Comparison of ENCODE assay signal across 1 cellular context in the genomic region with DNA sequence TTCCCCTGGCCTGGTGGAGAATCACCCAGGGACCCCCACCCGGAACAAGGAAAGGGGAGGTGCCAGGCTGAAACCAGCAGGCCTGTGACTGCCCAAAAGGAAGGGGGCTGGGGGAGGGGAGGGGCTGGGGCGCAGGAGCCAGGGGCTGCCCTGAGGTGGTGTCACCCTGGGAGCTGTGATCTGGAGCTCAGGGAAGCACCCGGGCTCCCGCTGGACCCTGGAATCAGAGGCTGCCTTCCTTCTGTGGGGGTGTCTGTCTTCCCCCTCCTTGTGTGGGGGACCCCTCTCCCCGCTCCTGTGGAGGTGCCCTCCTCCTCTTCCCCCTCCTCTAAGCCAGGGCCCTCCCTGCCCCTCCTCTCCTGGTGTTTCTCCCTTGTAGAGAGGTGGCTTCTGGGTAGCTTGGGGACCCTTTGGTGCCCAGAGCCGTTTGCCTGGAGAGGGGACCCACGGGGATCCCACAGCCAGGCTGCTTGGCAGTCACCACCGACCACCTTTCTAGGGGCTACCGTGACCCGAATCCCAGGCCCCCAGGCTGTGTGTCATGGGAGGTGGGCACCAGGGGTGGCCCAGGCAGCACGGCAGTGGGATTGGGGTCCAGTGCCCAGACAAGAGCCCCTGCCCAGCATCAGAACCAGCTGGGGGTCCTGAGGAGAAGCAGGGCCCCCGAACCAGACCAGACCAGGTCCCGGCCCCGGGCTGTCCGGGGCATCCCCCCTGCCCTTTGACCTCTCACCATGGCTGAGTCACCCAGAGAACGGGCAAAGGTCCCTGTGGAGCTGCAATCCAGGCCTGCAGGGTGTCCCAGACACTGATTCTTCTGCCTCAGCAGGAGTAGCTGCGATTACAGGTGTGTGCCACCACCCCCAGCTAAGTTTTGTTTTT.
TF ChIP-seq lines count a peak whose summit lies in the region.

No MANE protein-coding gene starts in this region.

TF ChIP-seq in A549, 52 proteins besides CTCF, POLR2A, EP300 and RAD21 (continued from another document):
- TF ChIP-seq, protein P1, sequence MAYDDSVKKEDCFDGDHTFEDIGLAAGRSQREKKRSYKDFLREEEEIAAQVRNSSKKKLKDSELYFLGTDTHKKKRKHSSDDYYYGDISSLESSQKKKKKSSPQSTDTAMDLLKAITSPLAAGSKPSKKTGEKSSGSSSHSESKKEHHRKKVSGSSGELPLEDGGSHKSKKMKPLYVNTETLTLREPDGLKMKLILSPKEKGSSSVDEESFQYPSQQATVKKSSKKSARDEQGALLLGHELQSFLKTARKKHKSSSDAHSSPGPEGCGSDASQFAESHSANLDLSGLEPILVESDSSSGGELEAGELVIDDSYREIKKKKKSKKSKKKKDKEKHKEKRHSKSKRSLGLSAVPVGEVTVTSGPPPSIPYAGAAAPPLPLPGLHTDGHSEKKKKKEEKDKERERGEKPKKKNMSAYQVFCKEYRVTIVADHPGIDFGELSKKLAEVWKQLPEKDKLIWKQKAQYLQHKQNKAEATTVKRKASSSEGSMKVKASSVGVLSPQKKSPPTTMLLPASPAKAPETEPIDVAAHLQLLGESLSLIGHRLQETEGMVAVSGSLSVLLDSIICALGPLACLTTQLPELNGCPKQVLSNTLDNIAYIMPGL (CRISPR knock-in tag; IDR thresholded peaks at IDR 0.05; ENCODE audit: borderline replicate concordance), result no peak
- no peak for TF ChIP-seq FOSL2 (IDR thresholded peaks at IDR 0.05)
- 0 out of 2 replicates have a peak, but pooled peaks have one; percentile 7 for TF ChIP-seq FOSL2 (CRISPR knock-in tag; IDR thresholded peaks at IDR 0.05)
